Comparison of ENCODE assay signal across 17 cellular contexts in genomic region chr18:57410749-57411148, GRCh38. TPM values are rescaled to one million over a fixed set of nuclear protein-coding genes. Genes with fewer than 3 reads are reported as not detected.
DNase-seq lines count a peak whose midpoint lies in the region; ATAC-seq, FAIRE-seq and TF ChIP-seq lines count a peak whose summit lies in the region.
"Had no signal": no experiment of that assay in that cellular context is flagged by ENCODE, and none has a peak within 500 bp of the region (broad histone marks: within the 10 kb centered on the region; RNA-seq: fewer than 3 reads in every experiment).

No MANE protein-coding gene starts in this region.

- TF ChIP-seq CTCF in D721Med (IDR thresholded peaks at IDR 0.05; ENCODE audit: insufficient read depth, missing control alignments) (no peak), MM.1S (IDR thresholded peaks at IDR 0.05; ENCODE audit: low read length) (no peak)

- no peak overlapping the region for H2AFZ ChIP-seq in MM.1S (ENCODE audit: low read length)

- CTCF ChIA-PET in activated naive CD4-positive, alpha-beta T cell treated with anti-CD3 and anti-CD28 coated beads, Interleukin-2, amount 10 ng/mL, durations not matched to agents 7 days and 5 days (lab: Charles Lee): no interaction called here

- peak; percentile 93 for FAIRE-seq in D721Med (lab: Jason Lieb, UNC)
- FAIRE-seq: A204.1 had no signal

- no peaks in the 10 kb centered on the region for H3F3A ChIP-seq in MM.1S (ENCODE audit: insufficient read depth, low read length)

- no peaks in the 10 kb centered on the region for H3K27me3 Mint-ChIP-seq in activated naive CD4-positive, alpha-beta T cell treated with anti-CD3 and anti-CD28 coated beads, Interleukin-2, amount 10 ng/mL, durations not matched to agents 7 days and 5 days

- no peak for DNase-seq in D721Med (ENCODE audit: insufficient read length, low spot score)
- no peak for DNase-seq in MM.1S
- DNase-seq in SK-N-DZ (ENCODE audit: low spot score): peak; percentile 50
- no peak for DNase-seq in activated naive CD4-positive, alpha-beta T cell treated with anti-CD3 and anti-CD28 coated beads, Interleukin-2, amount 10 ng/mL, durations not matched to agents 7 days and 5 days
- no peak for DNase-seq in NCI-H1694 (lab: John Stamatoyannopoulos, UW)
- DNase-seq: ACHN; CD4-positive, alpha-beta memory T cell; DMS79 treated with DMSO at 0.1 percent for 48 hours; GF-D8; GOT3; H7; HFFc6 had no signal

- H3K27me3 ChIP-seq in MM.1S (replicated peaks; ENCODE audit: insufficient read depth, low read length): no peaks in the 10 kb centered on the region
- H3K27me3 ChIP-seq: BLaER1 had no signal

- H3K4me2 ChIP-seq in MM.1S (ENCODE audit: low read depth, low read length): peak overlapping the region; percentile 10; the same call in 1 of the 2 replicates
- H3K4me2 ChIP-seq: BLaER1 had no signal

- H3K4me1 Mint-ChIP-seq in activated naive CD4-positive, alpha-beta T cell treated with anti-CD3 and anti-CD28 coated beads, Interleukin-2, amount 10 ng/mL, durations not matched to agents 7 days and 5 days: no peaks in the 10 kb centered on the region
- H3K4me1 Mint-ChIP-seq: CD14-positive monocyte; CD4-positive, alpha-beta memory T cell had no signal

- H3K4me3 Mint-ChIP-seq in activated naive CD4-positive, alpha-beta T cell treated with anti-CD3 and anti-CD28 coated beads, Interleukin-2, amount 10 ng/mL, durations not matched to agents 7 days and 5 days: no peak overlapping the region
- H3K4me3 Mint-ChIP-seq: CD14-positive monocyte; CD4-positive, alpha-beta memory T cell; HFFc6 had no signal

- no peaks in the 10 kb centered on the region for H3K9me2 ChIP-seq in MM.1S (replicated peaks; ENCODE audit: insufficient read depth, low read length)

- no peaks in the 10 kb centered on the region for H3K9me3 Mint-ChIP-seq in activated naive CD4-positive, alpha-beta T cell treated with anti-CD3 and anti-CD28 coated beads, Interleukin-2, amount 10 ng/mL, durations not matched to agents 7 days and 5 days
- H3K9me3 Mint-ChIP-seq: HFFc6 had no signal

- H3K27ac Mint-ChIP-seq in activated naive CD4-positive, alpha-beta T cell treated with anti-CD3 and anti-CD28 coated beads, Interleukin-2, amount 10 ng/mL, durations not matched to agents 7 days and 5 days: no peak overlapping the region
- H3K27ac Mint-ChIP-seq: CD14-positive monocyte; CD4-positive, alpha-beta memory T cell; HFFc6 had no signal

- no peaks in the 10 kb centered on the region for H3K9me3 ChIP-seq in MM.1S (replicated peaks; ENCODE audit: insufficient read depth, low read length)
- H3K9me3 ChIP-seq: BLaER1 had no signal

- H3K9ac ChIP-seq in MM.1S (ENCODE audit: low read length): no peak overlapping the region
- H3K9ac ChIP-seq: BLaER1 had no signal

- H3K4me1 ChIP-seq in MM.1S (ENCODE audit: low read length): peaks cover 10% of the 10 kb centered on the region

- H3K36me3 Mint-ChIP-seq in activated naive CD4-positive, alpha-beta T cell treated with anti-CD3 and anti-CD28 coated beads, Interleukin-2, amount 10 ng/mL, durations not matched to agents 7 days and 5 days: no peaks in the 10 kb centered on the region
- H3K36me3 Mint-ChIP-seq: CD14-positive monocyte; CD4-positive, alpha-beta memory T cell had no signal

- no peak overlapping the region for H3K4me3 ChIP-seq in MM.1S (ENCODE audit: low read length)
- H3K4me3 ChIP-seq: BLaER1 had no signal

- no peaks in the 10 kb centered on the region for H4K20me1 ChIP-seq in MM.1S (ENCODE audit: insufficient read depth, low read length)
- H4K20me1 ChIP-seq: BLaER1 had no signal

- no peaks in the 10 kb centered on the region for H3K36me3 ChIP-seq in MM.1S (replicated peaks; ENCODE audit: insufficient read depth, low read length)
- H3K36me3 ChIP-seq: BLaER1 had no signal

- no peak overlapping the region for H3K27ac ChIP-seq in MM.1S (ENCODE audit: low read length)
- H3K27ac ChIP-seq: BLaER1 had no signal

- no peak for ATAC-seq in HG03432 (IDR thresholded peaks at IDR 0.05; ENCODE audit: unreplicated experiment)
- ATAC-seq: HCT116 had no signal

- no peaks in the 10 kb centered on the region for H3K79me2 ChIP-seq in MM.1S (ENCODE audit: low read length)

RNA-seq across cellular contexts. Expression of gene ONECUT2, which starts 24.4 kb away (rescaled TPM):
- 7.3 and 7.7 TPM in 2 replicates for polyA plus RNA-seq in SK-N-DZ (2014; cell fraction: cytosol; rRNA removed)
- 7.5 and 11.7 TPM in 2 replicates for polyA plus RNA-seq in SK-N-DZ (2014; cell fraction: nucleus; rRNA removed)
- polyA plus RNA-seq: CD14-positive monocyte; CD4-positive, alpha-beta memory T cell had no signal

RNA-seq across cellular contexts. Expression of gene ST8SIA3, which starts 58.4 kb away (rescaled TPM):
- 2.1 and 2.4 TPM in 2 replicates for polyA plus RNA-seq in SK-N-DZ (2014; cell fraction: cytosol; rRNA removed)
- 3.0 and 15.7 TPM in 2 replicates for polyA plus RNA-seq in SK-N-DZ (2014; cell fraction: nucleus; rRNA removed)
- polyA plus RNA-seq: CD14-positive monocyte; CD4-positive, alpha-beta memory T cell had no signal
